Comparison of ENCODE assay signal across 12 cellular contexts in the genomic region with DNA sequence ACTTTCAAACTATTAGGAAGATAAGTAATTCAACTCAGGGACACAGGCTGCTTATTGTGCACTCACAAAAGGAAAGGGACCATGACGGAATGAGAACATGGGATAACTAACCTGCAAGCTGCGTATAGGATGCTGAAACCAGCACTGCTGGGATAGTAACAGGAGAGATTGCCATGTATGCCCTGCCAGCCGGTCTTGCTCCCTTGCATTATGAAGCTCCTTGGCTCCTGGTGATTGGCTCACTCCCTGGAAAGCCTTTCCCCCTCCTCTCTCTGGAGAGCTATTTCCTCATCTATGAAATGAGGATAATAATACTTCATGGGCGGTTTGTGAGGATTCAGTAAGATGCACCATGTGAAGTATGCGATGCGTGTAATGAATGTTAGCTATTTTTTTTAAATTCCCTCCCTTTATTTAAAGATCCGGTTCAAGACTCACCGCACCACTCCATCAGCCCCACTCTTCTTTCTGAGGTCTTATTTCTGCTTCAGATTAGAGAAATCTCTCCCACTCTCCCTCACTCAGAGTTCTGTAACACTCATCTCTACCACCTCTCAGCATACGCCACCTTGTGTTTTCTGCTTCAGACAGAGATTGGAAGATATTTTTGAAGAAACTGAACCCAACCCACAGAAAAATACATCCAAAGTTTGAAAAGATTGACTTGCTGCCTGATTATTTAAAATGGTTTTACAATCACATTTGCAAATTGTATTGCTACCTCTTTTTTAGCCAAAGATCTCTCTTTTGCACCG. TPM values are rescaled to one million over a fixed set of nuclear protein-coding genes. Genes with fewer than 3 reads are reported as not detected.
A peak's percentile ranks its signal among the peaks of the same experiment; 100 is the strongest.
DNase-seq lines count a peak whose midpoint lies in the region; ATAC-seq and TF ChIP-seq lines count a peak whose summit lies in the region.
"Had no signal": no experiment of that assay in that cellular context is flagged by ENCODE, and none has a peak within 500 bp of the region (broad histone marks: within the 10 kb centered on the region; RNA-seq: fewer than 3 reads in every experiment).

No MANE protein-coding gene starts in this region.

- intact Hi-C loops in right lobe of liver (cut with DNase I), result loop anchor here in 1 of 2 donors (10.0 kb wide), 1 partner anchor 221 kb away; no protein-coding TSS in a partner anchor

- H4K20me1 ChIP-seq in Loucy (ENCODE audit: insufficient read depth, low read length, poor library complexity, severe bottlenecking), result peaks cover 26% of the 10 kb centered on the region

- H3K27me3 Mint-ChIP-seq in chondrocyte (ENCODE audit: low read depth), result no peaks in the 10 kb centered on the region
- peaks cover 1 to 2% of the 10 kb centered on the region in 2 donors for H3K27me3 Mint-ChIP-seq in stimulated activated naive B cell treated with anti-CD40 and anti-IgM and Interleukin-4, amounts not matched to agents 10 μg/mL and 1 μg/mL and 100 μg/mL, for 72 hours
- no peaks in the 10 kb centered on the region for H3K27me3 Mint-ChIP-seq in type B pancreatic cell
- H3K27me3 Mint-ChIP-seq: activated B cell treated with CpG ODN at 0.5 μM for 24 hours had no signal

- no peak overlapping the region for H3K9ac ChIP-seq in Loucy (ENCODE audit: low read depth, low read length, poor library complexity, severe bottlenecking)
- H3K9ac ChIP-seq: BLaER1 treated with 17β-estradiol and CSF1 and Interleukin-3, amounts not matched to agents 10 nM and 100 nM had no signal

- H3K4me3 ChIP-seq in Loucy (ENCODE audit: low read length, poor library complexity, severe bottlenecking) (no peak overlapping the region), right lobe of liver (no peak overlapping the region)
- H3K4me3 ChIP-seq: BLaER1 treated with 17β-estradiol and CSF1 and Interleukin-3, amounts not matched to agents 10 nM and 100 nM had no signal

- H3K9me3 ChIP-seq in Loucy (ENCODE audit: insufficient read depth, low read depth, low read length) (no peaks in the 10 kb centered on the region), right lobe of liver (no peaks in the 10 kb centered on the region)

- H3K4me3 Mint-ChIP-seq in chondrocyte (ENCODE audit: unreplicated experiment) (no peak overlapping the region), type B pancreatic cell (no peak overlapping the region)
- no peak overlapping the region for H3K4me3 Mint-ChIP-seq in stimulated activated naive B cell treated with anti-CD40 and anti-IgM and Interleukin-4, amounts not matched to agents 10 μg/mL and 1 μg/mL and 100 μg/mL, for 72 hours
- H3K4me3 Mint-ChIP-seq: activated B cell treated with CpG ODN at 0.5 μM for 24 hours had no signal

- peaks cover 18% of the 10 kb centered on the region; the same call in 1 of the 2 replicates for H3F3A ChIP-seq in Loucy (ENCODE audit: low read depth)

- no peak overlapping the region for H3K4me2 ChIP-seq in Loucy (ENCODE audit: low read depth, low read length, poor library complexity, severe bottlenecking)
- H3K4me2 ChIP-seq: BLaER1 treated with 17β-estradiol and CSF1 and Interleukin-3, amounts not matched to agents 10 nM and 100 nM had no signal

- CTCF ChIA-PET in RWPE1 (lab: Yijun Ruan, JAX), result interaction anchor here (4.7 kb wide), 1 partner anchor 214 kb away, joined by 38 read pairs; no protein-coding TSS in a partner anchor

- H3K27ac Mint-ChIP-seq in chondrocyte (ENCODE audit: unreplicated experiment) (no peak overlapping the region), type B pancreatic cell (no peak overlapping the region)
- no peak overlapping the region for H3K27ac Mint-ChIP-seq in stimulated activated naive B cell treated with anti-CD40 and anti-IgM and Interleukin-4, amounts not matched to agents 10 μg/mL and 1 μg/mL and 100 μg/mL, for 72 hours
- H3K27ac Mint-ChIP-seq: activated B cell treated with CpG ODN at 0.5 μM for 24 hours had no signal

- H3K9me2 ChIP-seq in Loucy (replicated peaks; ENCODE audit: low read depth, low read length), result no peaks in the 10 kb centered on the region

- no peak overlapping the region for H2AFZ ChIP-seq in Loucy (ENCODE audit: low read length)

- H3K36me3 Mint-ChIP-seq in chondrocyte (ENCODE audit: low read depth) (peaks cover 2% of the 10 kb centered on the region), type B pancreatic cell (peaks cover 4% of the 10 kb centered on the region)
- peaks cover 4 to 7% of the 10 kb centered on the region in 2 donors for H3K36me3 Mint-ChIP-seq in stimulated activated naive B cell treated with anti-CD40 and anti-IgM and Interleukin-4, amounts not matched to agents 10 μg/mL and 1 μg/mL and 100 μg/mL, for 72 hours

- no peak overlapping the region for H3K27ac ChIP-seq in right lobe of liver
- no peak overlapping the region for H3K27ac ChIP-seq in RWPE1
- H3K27ac ChIP-seq: BLaER1 treated with 17β-estradiol and CSF1 and Interleukin-3, amounts not matched to agents 10 nM and 100 nM had no signal

- H3K27me3 ChIP-seq in Loucy (ENCODE audit: insufficient read depth, low read length, poor library complexity, severe bottlenecking) (no peaks in the 10 kb centered on the region), right lobe of liver (no peaks in the 10 kb centered on the region)
- H3K27me3 ChIP-seq: BLaER1 treated with 17β-estradiol and CSF1 and Interleukin-3, amounts not matched to agents 10 nM and 100 nM had no signal

- H3K4me1 Mint-ChIP-seq in chondrocyte (ENCODE audit: low read depth), result peaks cover 6% of the 10 kb centered on the region
- no peaks in the 10 kb centered on the region for H3K4me1 Mint-ChIP-seq in stimulated activated naive B cell treated with anti-CD40 and anti-IgM and Interleukin-4, amounts not matched to agents 10 μg/mL and 1 μg/mL and 100 μg/mL, for 72 hours
- H3K4me1 Mint-ChIP-seq in type B pancreatic cell (ENCODE audit: unreplicated experiment), result no peaks in the 10 kb centered on the region
- H3K4me1 Mint-ChIP-seq: activated B cell treated with CpG ODN at 0.5 μM for 24 hours had no signal

- POLR2A ChIA-PET in RWPE1 (lab: Yijun Ruan, JAX; ENCODE audit: low non-redundant PET), result no interaction called here

- no peak for TF ChIP-seq POLR2A in right lobe of liver (IDR thresholded peaks at IDR 0.05)

- TF ChIP-seq CTCF in AG09319 (IDR thresholded peaks at IDR 0.05; ENCODE audit: low read depth, low read length) (peak; percentile 22), Loucy (conservative IDR thresholded peaks at IDR 0.05; ENCODE audit: low read length) (peak; percentile 31), chondrocyte (IDR thresholded peaks at IDR 0.05) (peak; percentile 70), right lobe of liver (IDR thresholded peaks at IDR 0.05) (peak in 1 of 4 donors; percentile 20), type B pancreatic cell (conservative IDR thresholded peaks at IDR 0.05) (no peak), RWPE1 (conservative IDR thresholded peaks at IDR 0.05; ENCODE audit: low read depth) (no peak)

- H3K4me1 ChIP-seq in Loucy (ENCODE audit: insufficient read depth, low read length, poor library complexity, severe bottlenecking) (no peaks in the 10 kb centered on the region), right lobe of liver (peaks cover 0 to 14% (median 0%) of the 10 kb centered on the region in 4 donors)
- H3K4me1 ChIP-seq: BLaER1 treated with 17β-estradiol and CSF1 and Interleukin-3, amounts not matched to agents 10 nM and 100 nM had no signal

- DNase-seq in AG09319 (ENCODE audit: extremely low read depth, low read depth) (no peak), chondrocyte (ENCODE audit: low spot score) (no peak), right lobe of liver (no peak), type B pancreatic cell (ENCODE audit: extremely low spot score, unreplicated experiment) (no peak), RWPE1 (ENCODE audit: low spot score) (no peak)
- DNase-seq in stimulated activated naive B cell treated with anti-CD40 and anti-IgM and Interleukin-4, amounts not matched to agents 10 μg/mL and 1 μg/mL and 100 μg/mL, for 72 hours, result no peak
- DNase-seq: activated B cell treated with CpG ODN at 0.5 μM for 24 hours; activated gamma-delta T cell treated with Interleukin-2 at 50 U/mL for 16 hours; effector CD4-positive, alpha-beta T cell had no signal

- 60% methylated on average over 10 of the region's 10 CpGs for WGBS in right lobe of liver (ENCODE audit: insufficient coverage, low coverage, low lambda C conversion rate, missing lambda C conversion rate)

- H3K36me3 ChIP-seq in Loucy (ENCODE audit: insufficient read depth, low read length) (peaks cover 24% of the 10 kb centered on the region; the same call in 1 of the 2 replicates), right lobe of liver (peaks cover 0 to 24% (median 5%) of the 10 kb centered on the region in 4 donors)

- H3K9me3 Mint-ChIP-seq in chondrocyte (ENCODE audit: low read depth), result no peaks in the 10 kb centered on the region
- no peaks in the 10 kb centered on the region for H3K9me3 Mint-ChIP-seq in stimulated activated naive B cell treated with anti-CD40 and anti-IgM and Interleukin-4, amounts not matched to agents 10 μg/mL and 1 μg/mL and 100 μg/mL, for 72 hours
- no peaks in the 10 kb centered on the region for H3K9me3 Mint-ChIP-seq in type B pancreatic cell
- H3K9me3 Mint-ChIP-seq: activated B cell treated with CpG ODN at 0.5 μM for 24 hours had no signal

- ATAC-seq in right lobe of liver (peak; percentile 10 to 54 (median 40)), HG03159 (IDR thresholded peaks at IDR 0.05; ENCODE audit: unreplicated experiment) (no peak)
- ATAC-seq in stimulated activated naive B cell treated with anti-CD40 and anti-IgM and Interleukin-4, amounts not matched to agents 10 μg/mL and 1 μg/mL and 100 μg/mL, for 72 hours (replicated peaks), result no peak

- 0 out of 2 replicates have a peak, but pooled peaks cover 3% of the 10 kb centered on the region for H3K79me2 ChIP-seq in Loucy (ENCODE audit: insufficient read depth, low read length)

RNA-seq across cellular contexts. Expression of gene MSMO1, which starts 18.4 kb away (rescaled TPM):
- 82.8 to 83.3 TPM (median 83.3 TPM) in 3 replicates for total RNA-seq in chondrocyte
- total RNA-seq in right lobe of liver, result 100 to 1,000 TPM in 4 of 6 experiments, 10 to 100 TPM in 2; 81.8 to 368 (median 122) TPM
- 62.0 and 68.0 TPM in 2 replicates for total RNA-seq in type B pancreatic cell (ENCODE audit: low replicate concordance)

RNA-seq across cellular contexts. Expression of gene CPE, which starts 33.0 kb away (rescaled TPM):
- 269 to 284 TPM (median 275 TPM) in 3 replicates for total RNA-seq in chondrocyte
- 10 to 100 TPM in 2 of 6 experiments, 1 to 10 TPM in 4; 4.2 to 17.3 (median 9.4) TPM for total RNA-seq in right lobe of liver
- total RNA-seq in type B pancreatic cell (ENCODE audit: low replicate concordance), result 111 and 149 TPM in 2 replicates
- total RNA-seq: activated B cell treated with CpG ODN at 0.5 μM for 24 hours had no signal

Comparison
In these comparisons a context has a peak if more than half of its experiments do, and no peak if none do; other contexts are left out.
1. CTCF ChIP-seq: peak in AG09319 (single experiment), Loucy (single experiment) and chondrocyte (single experiment); none in type B pancreatic cell (single experiment) and RWPE1 (single experiment).
2. ATAC-seq: peak in right lobe of liver (4 of 4); none in HG03159 (single experiment) and stimulated activated naive B cell treated with anti-CD40 and anti-IgM and Interleukin-4, amounts not matched to agents 10 μg/mL and 1 μg/mL and 100 μg/mL, for 72 hours (0 of 2).